27 cellular contexts compared by ENCODE assay signal in genomic region chr9:22548625-22549024, GRCh38.
"Had no signal": no experiment of that assay in that cellular context is flagged by ENCODE, and none has a peak within 500 bp of the region (broad histone marks: within the 10 kb centered on the region; RNA-seq: fewer than 3 reads in every experiment).

No MANE protein-coding gene starts in this region.

- FAIRE-seq: endometrium, islet of Langerhans, keratinocyte had no signal

- H3K36me3 ChIP-seq: esophagus squamous epithelium, gastrocnemius medialis, heart right ventricle, left lung, lower lobe of right lung had no signal

- H3K4me1 ChIP-seq: esophagus squamous epithelium, gastrocnemius medialis, heart right ventricle, left lung, lower lobe of right lung had no signal

- H3K27ac ChIP-seq: epithelial cell of prostate, esophagus squamous epithelium, gastrocnemius medialis, heart right ventricle, left lung, lower lobe of right lung had no signal

- H3K4me3 ChIP-seq: esophagus squamous epithelium, gastrocnemius medialis, heart right ventricle, left lung, lower lobe of right lung had no signal

- ATAC-seq: effector memory CD8-positive, alpha-beta T cell; esophagus mucosa; gastrocnemius medialis; heart right ventricle; left cardiac atrium; left lung; left ventricle myocardium superior; lower lobe of right lung; naive thymus-derived CD4-positive, alpha-beta T cell; natural killer cell had no signal

- H3K27ac Mint-ChIP-seq: dendritic cell treated with granulocyte-macrophage colony-stimulating factor and Interleukin-4, amounts not matched to agents 40 ng/mL and 50 ng/mL, for 4 days; effector memory CD8-positive, alpha-beta T cell; endodermal cell; naive thymus-derived CD4-positive, alpha-beta T cell; natural killer cell had no signal

- H3K27me3 ChIP-seq: esophagus squamous epithelium, gastrocnemius medialis, heart right ventricle, left lung had no signal

- H3K27me3 Mint-ChIP-seq: dendritic cell treated with granulocyte-macrophage colony-stimulating factor and Interleukin-4, amounts not matched to agents 40 ng/mL and 50 ng/mL, for 4 days; effector memory CD8-positive, alpha-beta T cell; naive thymus-derived CD4-positive, alpha-beta T cell had no signal

- DNase-seq: cortex of kidney; effector CD8-positive, alpha-beta T cell; effector memory CD8-positive, alpha-beta T cell; endodermal cell; erythroblast; esophagus squamous epithelium; foreskin fibroblast; foreskin melanocyte; gastrocnemius medialis; glutamatergic neuron; head of caudate nucleus; heart right ventricle; hippocampal formation; left cardiac atrium; left lung; left ventricle myocardium superior; lower lobe of right lung; mesenchymal stem cell; midbrain; naive thymus-derived CD4-positive, alpha-beta T cell; natural killer cell had no signal

- H3K36me3 Mint-ChIP-seq: naive thymus-derived CD4-positive, alpha-beta T cell; natural killer cell had no signal

- H3K4me1 Mint-ChIP-seq: naive thymus-derived CD4-positive, alpha-beta T cell; natural killer cell had no signal

- H3K9me3 Mint-ChIP-seq: dendritic cell treated with granulocyte-macrophage colony-stimulating factor and Interleukin-4, amounts not matched to agents 40 ng/mL and 50 ng/mL, for 4 days; endodermal cell had no signal

- H3K4me3 Mint-ChIP-seq: dendritic cell treated with granulocyte-macrophage colony-stimulating factor and Interleukin-4, amounts not matched to agents 40 ng/mL and 50 ng/mL, for 4 days; effector memory CD8-positive, alpha-beta T cell; endodermal cell; naive thymus-derived CD4-positive, alpha-beta T cell; natural killer cell had no signal

- H3K9me3 ChIP-seq: esophagus squamous epithelium, gastrocnemius medialis, heart right ventricle, left lung, lower lobe of right lung had no signal
